ENCODE assay signal across 20 cellular contexts in genomic region chr12:28954333-28954732, GRCh38.
"Had no signal": no experiment of that assay in that cellular context is flagged by ENCODE, and none has a peak within 500 bp of the region (broad histone marks: within the 10 kb centered on the region; RNA-seq: fewer than 3 reads in every experiment).

No MANE protein-coding gene starts in this region.

- H3K4me3 ChIP-seq: dorsolateral prefrontal cortex, gastroesophageal sphincter, heart left ventricle, thyroid gland had no signal

- H3K4me1 Mint-ChIP-seq: immature natural killer cell, naive B cell, neural crest cell had no signal

- H3K27me3 Mint-ChIP-seq: naive B cell, progenitor cell of endocrine pancreas had no signal

- H3K27ac ChIP-seq: dorsolateral prefrontal cortex, epithelial cell of prostate, gastroesophageal sphincter, heart left ventricle, thyroid gland had no signal

- H3K4me3 Mint-ChIP-seq: endodermal cell, immature natural killer cell, naive B cell, neural crest cell had no signal

- H3K9me3 ChIP-seq: gastroesophageal sphincter, thyroid gland had no signal

- DNase-seq: activated CD4-positive, alpha-beta T cell treated with anti-CD3 and anti-CD28 coated beads, Interleukin-2, amount 50 U/mL, for 4 hours; activated gamma-delta T cell; amniotic stem cell; caudate nucleus; dorsolateral prefrontal cortex; endodermal cell; heart left ventricle; immature natural killer cell; left ventricle myocardium superior; naive B cell; stimulated activated CD4-positive, alpha-beta T cell treated with anti-CD3 and anti-CD28 coated beads, Interleukin-2, amount 100 ng/mL, for 24 hours; stimulated activated naive CD4-positive, alpha-beta T cell treated with Interleukin-2 at 50 U/mL for 16 hours; T-helper 1 cell; T1000; thyroid gland had no signal

- H3K9me3 Mint-ChIP-seq: endodermal cell had no signal

- H3K36me3 ChIP-seq: gastroesophageal sphincter, heart left ventricle, thyroid gland had no signal

- H3K36me3 Mint-ChIP-seq: activated naive CD4-positive, alpha-beta T cell treated with anti-CD3 and anti-CD28 coated beads, Interleukin-2, amount 50 U/mL, for 72 hours; immature natural killer cell; naive B cell had no signal

- H3K27me3 ChIP-seq: dorsolateral prefrontal cortex, gastroesophageal sphincter, heart left ventricle, thyroid gland had no signal

- ATAC-seq: activated naive CD4-positive, alpha-beta T cell treated with anti-CD3 and anti-CD28 coated beads, Interleukin-2, amount 50 U/mL, for 72 hours; gastroesophageal sphincter; heart left ventricle; left ventricle myocardium superior had no signal

- H3K27ac Mint-ChIP-seq: activated naive CD4-positive, alpha-beta T cell treated with anti-CD3 and anti-CD28 coated beads, Interleukin-2, amount 50 U/mL, for 72 hours; endodermal cell; immature natural killer cell; naive B cell; progenitor cell of endocrine pancreas had no signal
